Comparison of ENCODE assay signal across 18 cellular contexts in the genomic region with DNA sequence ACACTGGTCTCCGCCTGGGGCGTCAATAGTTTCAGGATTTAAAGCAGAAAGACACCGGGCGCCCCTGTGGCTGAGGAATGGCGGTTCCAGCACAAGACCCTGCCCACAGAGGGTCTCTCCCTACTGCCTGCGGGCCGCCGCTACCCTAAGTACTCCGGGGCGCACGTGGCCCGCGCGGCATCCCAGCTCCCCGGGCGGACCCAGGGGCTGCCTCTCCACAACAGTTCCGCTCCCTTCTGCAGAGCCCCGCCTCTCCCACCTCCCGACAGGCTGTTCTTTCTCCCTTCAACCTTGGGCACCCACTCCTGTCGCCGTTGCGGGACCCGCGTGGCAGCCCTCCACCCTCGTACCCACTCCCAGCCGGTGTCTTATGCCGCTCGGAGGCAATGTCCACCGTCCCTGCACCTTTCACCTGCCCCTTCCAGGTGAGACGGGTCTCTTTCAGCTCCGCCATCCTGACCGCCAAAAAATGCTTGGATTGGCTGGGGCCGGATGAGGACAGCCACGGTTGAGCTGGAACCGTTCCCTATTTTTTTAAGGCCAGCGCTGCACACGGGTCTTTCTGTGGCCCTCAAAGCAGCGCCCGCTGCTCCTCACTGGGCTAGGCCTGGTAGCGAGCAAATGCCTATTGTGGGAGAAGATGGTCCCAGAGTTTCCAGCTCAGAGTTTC. TPM values are rescaled to one million over a fixed set of nuclear protein-coding genes. Genes with fewer than 3 reads are reported as not detected.
A peak's percentile ranks its signal among the peaks of the same experiment; 100 is the strongest.
DNase-seq lines count a peak whose midpoint lies in the region; TF ChIP-seq lines count a peak whose summit lies in the region.
"Had no signal": no experiment of that assay in that cellular context is flagged by ENCODE, and none has a peak within 500 bp of the region (broad histone marks: within the 10 kb centered on the region; RNA-seq: fewer than 3 reads in every experiment).

No MANE protein-coding gene starts in this region.

- H3K4me3 ChIP-seq in coronary artery (peak overlapping the region; percentile 30), mesodermal cell (ENCODE audit: extremely low read depth, insufficient read depth, low read length, poor library complexity, severe bottlenecking) (peak overlapping the region; percentile 19), transverse colon (peak overlapping the region; percentile 33 to 55 (median 46)), dorsolateral prefrontal cortex (peak overlapping the region in 8 of 59 donors; percentile 1 to 28 (median 19))
- H3K4me3 ChIP-seq: lung had no signal

- DNase-seq in stimulated activated CD4-positive, alpha-beta T cell treated with anti-CD3 and anti-CD28 coated beads, Interleukin-15, amount 100 ng/mL, for 24 hours = peak; percentile 27
- DNase-seq in stimulated activated CD4-positive, alpha-beta T cell treated with anti-CD3 and anti-CD28 coated beads, Interleukin-4, amount 100 ng/mL, for 24 hours = no peak
- DNase-seq in coronary artery (ENCODE audit: low spot score) (no peak), transverse colon (peak; percentile 18), dorsolateral prefrontal cortex (no peak), NCI-H1930 (lab: John Stamatoyannopoulos, UW) (no peak), nephron progenitor cell (no peak)
- DNase-seq: activated CD4-positive, alpha-beta T cell treated with anti-CD3 and anti-CD28 coated beads, Interleukin-2, amount 50 U/mL, for 48 hours; AML-193; DMS79; Karpas-422; NCI-H146; NCI-H526 treated with DMSO at 0.1 percent for 48 hours; posterior cingulate gyrus; stimulated activated CD4-positive, alpha-beta T cell treated with anti-CD3 and anti-CD28 coated beads, Interleukin-2, amount 100 ng/mL, for 24 hours had no signal

- TF ChIP-seq POLR2A in transverse colon (IDR thresholded peaks at IDR 0.05) = no peak

- H3K27ac ChIP-seq in coronary artery (no peak overlapping the region), mesodermal cell (ENCODE audit: low read depth, low read length, severe bottlenecking) (no peak overlapping the region), transverse colon (peak overlapping the region; percentile 86 to 94 (median 90)), dorsolateral prefrontal cortex (no peak overlapping the region)

- no peak overlapping the region for H3K4me3 Mint-ChIP-seq in nephron progenitor cell

- H3K36me3 ChIP-seq in mesodermal cell (ENCODE audit: control insufficient read depth, insufficient read depth, low read length) = no peaks in the 10 kb centered on the region
- H3K36me3 ChIP-seq in transverse colon = no peaks in the 10 kb centered on the region

- in situ Hi-C loops in transverse colon (cut with MboI; ENCODE audit: low pct_ligation_motif_present in 1 of 4, low pct_unique_long_range_greater_than_20kb in 1 of 4, low sequenced_read_pairs in 3 of 4) = no loop called here

- H3K9me3 ChIP-seq in mesodermal cell (ENCODE audit: control insufficient read depth, low read length) = no peaks in the 10 kb centered on the region
- no peaks in the 10 kb centered on the region for H3K9me3 ChIP-seq in transverse colon

- TF ChIP-seq EP300 in transverse colon (IDR thresholded peaks at IDR 0.05; ENCODE audit: low read depth) = no peak

- intact Hi-C loops in transverse colon (cut with DNase I; ENCODE audit: low total_unique reads) (no loop called here), dorsolateral prefrontal cortex (cut with DNase I) (no loop called here)

- H3K27me3 Mint-ChIP-seq in nephron progenitor cell (ENCODE audit: low read depth, poor library complexity) = peaks cover 98% of the 10 kb centered on the region

- TF ChIP-seq CTCF in coronary artery (IDR thresholded peaks at IDR 0.05) = no peak
- TF ChIP-seq CTCF in transverse colon (IDR thresholded peaks at IDR 0.05) = no peak
- no peak for TF ChIP-seq CTCF in dorsolateral prefrontal cortex (IDR thresholded peaks at IDR 0.05 in 54 of 56, conservative IDR thresholded peaks at IDR 0.05 in 2 of 56; ENCODE audit: low read depth in 1 of 56, partially characterized antibody in 56 of 56)
- TF ChIP-seq CTCF in nephron progenitor cell (IDR thresholded peaks at IDR 0.05) = no peak

- peaks cover 10% of the 10 kb centered on the region for H3K9me3 Mint-ChIP-seq in nephron progenitor cell

- no peak overlapping the region for H3K27ac Mint-ChIP-seq in nephron progenitor cell

- H3K4me1 Mint-ChIP-seq in nephron progenitor cell = peaks cover 21% of the 10 kb centered on the region

- 4 to 5% methylated on average over 22 to 40 of the region's 40 CpGs for WGBS in mesodermal cell (ENCODE audit: insufficient coverage in 2 of 2), 2 experiments
- WGBS in transverse colon (ENCODE audit: low coverage in 1 of 2), 2 donors = 18% methylated on average over 38 of the region's 40 CpGs; no CpG with 5 or more reads in 1 of the 2 donors

- H3K36me3 Mint-ChIP-seq in nephron progenitor cell (ENCODE audit: low read depth) = no peaks in the 10 kb centered on the region

- H3K27me3 ChIP-seq in transverse colon = peaks cover 100% of the 10 kb centered on the region
- H3K27me3 ChIP-seq in dorsolateral prefrontal cortex = peaks cover 44 to 100% (median 99%) of the 10 kb centered on the region in 45 donors

- H3K4me1 ChIP-seq in mesodermal cell (ENCODE audit: control insufficient read depth, insufficient read depth, low read length, poor library complexity, severe bottlenecking) (peaks cover 27% of the 10 kb centered on the region), transverse colon (peaks cover 0 to 34% (median 17%) of the 10 kb centered on the region in 4 donors)

RNA-seq across cellular contexts. Expression of gene NKX2-3, which starts 1.6 kb away (rescaled TPM):
- polyA plus RNA-seq in mesodermal cell (2013, experiment 1 of 2) = 0.41 TPM
- polyA plus RNA-seq in mesodermal cell (2013, experiment 2 of 2) = 0.61 TPM
- 10 to 100 TPM in 2 of 4 donors, 1 to 10 TPM in 2; 7.0 to 11.1 (median 9.7) TPM for total RNA-seq in transverse colon
- total RNA-seq in dorsolateral prefrontal cortex = not detected
- total RNA-seq: lung; T-helper 2 cell treated with Interferon-gamma antibody and Interleukin-4, amounts not matched to agents 100 ng/mL and 5 ng/mL, for 36 hours had no signal
- polyA plus RNA-seq: lung had no signal

Comparison
In these comparisons a context has a peak if more than half of its experiments do, and no peak if none do; other contexts are left out.
1. DNase-seq: peak in stimulated activated CD4-positive, alpha-beta T cell treated with anti-CD3 and anti-CD28 coated beads, Interleukin-15, amount 100 ng/mL, for 24 hours (single experiment) and transverse colon (single experiment); none in stimulated activated CD4-positive, alpha-beta T cell treated with anti-CD3 and anti-CD28 coated beads, Interleukin-4, amount 100 ng/mL, for 24 hours (single experiment), coronary artery (single experiment), dorsolateral prefrontal cortex (0 of 10), NCI-H1930 (0 of 2) and nephron progenitor cell (single experiment).
2. H3K27ac ChIP-seq: peak in transverse colon (4 of 4); none in coronary artery (0 of 2), mesodermal cell (single experiment) and dorsolateral prefrontal cortex (0 of 59).
3. RNA of gene NKX2-3, which starts 1.6 kb away (total RNA-seq): 7.0 to 11.1 TPM in transverse colon; not detected in dorsolateral prefrontal cortex; every median in the first group is over 4 times any median in the second.